ENCODE assay signal across 8 cellular contexts in genomic region chr14:22829661-22830328, GRCh38. TPM values are rescaled to one million over a fixed set of nuclear protein-coding genes. Genes with fewer than 3 reads are reported as not detected.
DNase-seq lines count a peak whose midpoint lies in the region; ATAC-seq and TF ChIP-seq lines count a peak whose summit lies in the region.

Gene MRPL52 (plus strand): TSS chr14:22829887. CDS start chr14:22829913, 26 bp downstream.

- peaks cover 8% of the 10 kb centered on the region; the same call in 1 of the 2 replicates for H3F3A ChIP-seq in SU-DHL-6 (ENCODE audit: insufficient read depth)

- peak; percentile 87 for ATAC-seq in HG02623 (IDR thresholded peaks at IDR 0.05; ENCODE audit: unreplicated experiment)
- ATAC-seq in activated naive CD8-positive, alpha-beta T cell treated with anti-CD3 and anti-CD28 coated beads, Interleukin-2, amount 10 ng/mL, durations not matched to agents 7 days and 5 days (ENCODE audit: low read depth), result peak; percentile 90
- peak; percentile 98 for ATAC-seq in Right ventricle myocardium superior (ENCODE audit: poor library complexity)

- peak; percentile 90 for DNase-seq in GM10266 (ENCODE audit: extremely low spot score)
- DNase-seq in NCI-H1105 treated with DMSO at 0.1 percent for 48 hours (lab: John Stamatoyannopoulos, UW), result peak; percentile 92
- peak; percentile 84 for DNase-seq in activated naive CD8-positive, alpha-beta T cell treated with anti-CD3 and anti-CD28 coated beads, Interleukin-2, amount 10 ng/mL, durations not matched to agents 7 days and 5 days
- DNase-seq in Right ventricle myocardium superior, result peak; percentile 94
- peak; percentile 94 for DNase-seq in pons (ENCODE audit: low spot score)
- peak; percentile 93 for DNase-seq in transverse colon

- peak within 1 kb of the TSS; percentile 91 for H3K27ac Mint-ChIP-seq in activated naive CD8-positive, alpha-beta T cell treated with anti-CD3 and anti-CD28 coated beads, Interleukin-2, amount 10 ng/mL, durations not matched to agents 7 days and 5 days

- no peak for TF ChIP-seq EP300 in transverse colon (IDR thresholded peaks at IDR 0.05; ENCODE audit: low read depth)

- peak within 1 kb of the TSS; percentile 88 for H3K4me3 ChIP-seq in SU-DHL-6 (ENCODE audit: insufficient read depth, low read length, poor library complexity, severe bottlenecking)
- H3K4me3 ChIP-seq in transverse colon, result peak within 1 kb of the TSS; percentile 62 to 81 (median 74)

- peaks cover 2% of the 10 kb centered on the region for H3K9me3 Mint-ChIP-seq in activated naive CD8-positive, alpha-beta T cell treated with anti-CD3 and anti-CD28 coated beads, Interleukin-2, amount 10 ng/mL, durations not matched to agents 7 days and 5 days

- no peaks in the 10 kb centered on the region for H3K9me2 ChIP-seq in SU-DHL-6 (replicated peaks; ENCODE audit: insufficient read depth, low read length)

- H3K4me3 Mint-ChIP-seq in activated naive CD8-positive, alpha-beta T cell treated with anti-CD3 and anti-CD28 coated beads, Interleukin-2, amount 10 ng/mL, durations not matched to agents 7 days and 5 days, result peak within 1 kb of the TSS; percentile 87

- peaks cover 21% of the 10 kb centered on the region for H3K4me1 Mint-ChIP-seq in activated naive CD8-positive, alpha-beta T cell treated with anti-CD3 and anti-CD28 coated beads, Interleukin-2, amount 10 ng/mL, durations not matched to agents 7 days and 5 days

- 0 to 1% methylated on average over 6 to 38 of the region's 38 CpGs for WGBS in transverse colon (ENCODE audit: low coverage in 1 of 2), 2 donors

- POLR2A ChIA-PET in activated naive CD8-positive, alpha-beta T cell treated with anti-CD3 and anti-CD28 coated beads, Interleukin-2, amount 10 ng/mL, durations not matched to agents 7 days and 5 days (lab: Charles Lee), result interaction anchor here (0.6 to 2.0 kb wide), 13 partner anchors 9 to 274 kb away, joined by 3 to 8 read pairs (median 5); partner anchors contain the start of genes DAD1, LRP10, OXA1L and RBM23

- H3K9me3 ChIP-seq in SU-DHL-6 (ENCODE audit: insufficient read depth, low read length) (no peaks in the 10 kb centered on the region), transverse colon (no peaks in the 10 kb centered on the region)

- H3K27me3 ChIP-seq in SU-DHL-6 (ENCODE audit: low read length) (no peaks in the 10 kb centered on the region), transverse colon (no peaks in the 10 kb centered on the region)

- peak; percentile 45 for TF ChIP-seq POLR2A in transverse colon (IDR thresholded peaks at IDR 0.05)

- no peaks in the 10 kb centered on the region for H4K20me1 ChIP-seq in SU-DHL-6 (ENCODE audit: low read depth, low read length)

- H3K27ac ChIP-seq in SU-DHL-6 (ENCODE audit: low read depth, low read length) (peak within 1 kb of the TSS; percentile 72), transverse colon (peak within 1 kb of the TSS; percentile 80 to 87 (median 82))

- peaks cover 7% of the 10 kb centered on the region; the same call in 1 of the 2 replicates for H3K36me3 ChIP-seq in SU-DHL-6 (ENCODE audit: low read length)
- peaks cover 0 to 5% (median 2%) of the 10 kb centered on the region in 4 donors for H3K36me3 ChIP-seq in transverse colon

- peak within 1 kb of the TSS; percentile 78 for H2AFZ ChIP-seq in SU-DHL-6 (ENCODE audit: low read depth, low read length, severe bottlenecking)

- H3K9ac ChIP-seq in SU-DHL-6 (ENCODE audit: low read length), result peak within 1 kb of the TSS; percentile 96

- peaks cover 13% of the 10 kb centered on the region for H3K36me3 Mint-ChIP-seq in activated naive CD8-positive, alpha-beta T cell treated with anti-CD3 and anti-CD28 coated beads, Interleukin-2, amount 10 ng/mL, durations not matched to agents 7 days and 5 days

- H3K4me2 ChIP-seq in SU-DHL-6 (ENCODE audit: low read depth, low read length, poor library complexity, severe bottlenecking), result peak within 1 kb of the TSS; percentile 97

- intact Hi-C loops in Right ventricle myocardium superior (cut with DNase I), result no loop called here
- intact Hi-C loops in transverse colon (cut with DNase I; ENCODE audit: low total_unique reads), result loop anchor here (10.0 kb wide), 1 partner anchor 275 kb away; no protein-coding TSS in a partner anchor

- peaks cover 20% of the 10 kb centered on the region for H3K79me2 ChIP-seq in SU-DHL-6 (ENCODE audit: insufficient read depth, low read length)

- TF ChIP-seq CTCF in GM10266 (IDR thresholded peaks at IDR 0.05; ENCODE audit: control insufficient read depth, insufficient read depth, low read depth, missing control alignments) (no peak), SU-DHL-6 (IDR thresholded peaks at IDR 0.05; ENCODE audit: insufficient read depth, low read length, poor library complexity, severe bottlenecking) (no peak), transverse colon (IDR thresholded peaks at IDR 0.05) (no peak)

- peaks cover 6 to 17% (median 7%) of the 10 kb centered on the region in 4 donors for H3K4me1 ChIP-seq in transverse colon

- peaks cover 2% of the 10 kb centered on the region for H3K27me3 Mint-ChIP-seq in activated naive CD8-positive, alpha-beta T cell treated with anti-CD3 and anti-CD28 coated beads, Interleukin-2, amount 10 ng/mL, durations not matched to agents 7 days and 5 days

- in situ Hi-C loops in transverse colon (cut with MboI; ENCODE audit: low pct_ligation_motif_present in 1 of 4, low pct_unique_long_range_greater_than_20kb in 1 of 4, low sequenced_read_pairs in 3 of 4), result loop anchor here in 1 of 4 donors (25.0 kb wide), 1 partner anchor 242 kb away; the partner anchor contains the start of genes ABHD4 and DAD1

RNA-seq across cellular contexts. Expression of gene MRPL52, which starts in this region (rescaled TPM):
- 10 to 100 TPM; 76.6 to 86.5 TPM for total RNA-seq in activated naive CD8-positive, alpha-beta T cell treated with anti-CD3 and anti-CD28 coated beads, Interleukin-2, amount 10 ng/mL, durations not matched to agents 7 days and 5 days
- total RNA-seq in Right ventricle myocardium superior (110 TPM), transverse colon (10 to 100 TPM in 2 of 4 donors, 1 to 10 TPM in 1, not detected in 1; 7.5 to 44.3 (median 23.8) TPM)

Comparison
In these comparisons a context has a peak if more than half of its experiments do, and no peak if none do; other contexts are left out.
1. Peak in every context shown above with its lines: DNase-seq, ATAC-seq, H3K4me3 ChIP-seq and H3K27ac ChIP-seq.